8 cellular contexts compared by ENCODE assay signal in the genomic region with DNA sequence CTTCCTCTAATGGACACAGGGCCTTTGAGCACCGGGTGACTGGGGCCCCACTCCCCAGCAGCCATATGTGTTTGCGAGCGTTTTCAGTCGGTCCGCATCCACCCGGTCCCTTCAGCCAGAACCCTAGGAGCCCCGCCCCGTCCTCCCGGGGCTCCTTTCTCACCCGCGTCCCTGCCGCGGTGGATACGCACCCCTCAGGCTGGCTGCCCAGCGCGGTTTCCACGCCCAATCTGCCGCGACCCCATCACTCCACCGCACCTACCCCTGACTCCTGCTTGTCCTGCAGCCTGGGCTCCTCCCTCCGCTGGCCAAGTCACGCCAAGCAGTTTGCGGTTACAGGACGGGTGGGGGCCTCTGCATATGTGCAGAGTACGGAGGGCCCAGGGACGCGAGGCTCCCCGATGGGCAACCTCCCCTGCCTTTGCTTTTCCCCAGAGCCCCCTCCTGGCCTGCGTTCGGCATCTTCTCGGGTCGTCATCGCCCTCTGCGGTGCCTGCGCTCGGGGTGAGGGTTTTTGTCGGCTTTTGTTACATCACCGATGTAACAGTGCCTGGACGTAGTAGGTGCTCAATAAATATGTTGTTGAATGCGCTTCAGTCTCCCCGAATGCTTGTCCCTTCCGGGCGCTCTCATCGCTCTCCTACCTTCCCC. TPM values are rescaled to one million over a fixed set of nuclear protein-coding genes. Genes with fewer than 3 reads are reported as not detected.
DNase-seq lines count a peak whose midpoint lies in the region; ATAC-seq and TF ChIP-seq lines count a peak whose summit lies in the region.

No MANE protein-coding gene starts in this region.

- H3K56ac ChIP-seq in IMR-90 (ENCODE audit: extremely low read depth, insufficient read depth, low read length) = no peak overlapping the region

- H3K4me3 ChIP-seq in IMR-90 (ENCODE audit: insufficient read depth, low read depth, low read length) = peak overlapping the region; percentile 67
- H3K4me3 ChIP-seq in iPS DF 6.9 (ENCODE audit: low read length) = peak overlapping the region; percentile 46; the same call in 1 of the 2 replicates
- H3K4me3 ChIP-seq in spleen = peak overlapping the region; percentile 44 to 75 (median 56)

- no peak for TF ChIP-seq CTCF in IMR-90 (conservative IDR thresholded peaks at IDR 0.05; ENCODE audit: low read depth, low read length)
- no peak for TF ChIP-seq CTCF in spleen (IDR thresholded peaks at IDR 0.05 in 8 of 11, conservative IDR thresholded peaks at IDR 0.05 in 3 of 11)

- peaks cover 15 to 30% of the 10 kb centered on the region in 2 experiments for H3K79me1 ChIP-seq in IMR-90 (ENCODE audit: low read depth in 1 of 2, low read length in 2 of 2)

- H3K27me3 Mint-ChIP-seq in activated naive CD8-positive, alpha-beta T cell treated with anti-CD3 and anti-CD28 coated beads, Interleukin-2, amount 50 U/mL, for 24 hours = no peaks in the 10 kb centered on the region

- H3K27ac ChIP-seq in IMR-90 (ENCODE audit: insufficient read depth, low read length) (no peak overlapping the region), iPS DF 6.9 (ENCODE audit: low read length) (no peak overlapping the region), spleen (peak overlapping the region; percentile 63 to 86 (median 79))

- H4K20me1 ChIP-seq in IMR-90 (ENCODE audit: insufficient read depth, low read length) = peaks cover 39% of the 10 kb centered on the region

- H2AK9ac ChIP-seq in IMR-90 (replicated peaks; ENCODE audit: low read depth, low read length, poor library complexity) = peak overlapping the region; percentile 66

- H3K27me3 ChIP-seq in IMR-90 (ENCODE audit: control insufficient read depth, insufficient read depth, low read length) = no peaks in the 10 kb centered on the region; the same call in 1 of the 2 replicates
- H3K27me3 ChIP-seq in iPS DF 6.9 (ENCODE audit: control insufficient read depth, insufficient read depth, low read length) = peaks cover 2% of the 10 kb centered on the region; the same call in 1 of the 2 replicates
- H3K27me3 ChIP-seq in spleen (replicated peaks in 1 of 7) = no peaks in the 10 kb centered on the region

- intact Hi-C loops in IMR-90 (cut with micrococcal nuclease) (no loop called here), spleen (cut with DNase I; ENCODE audit: low total_unique reads) (loop anchor here (5.0 to 10.0 kb wide), 3 partner anchors 85 to 242 kb away; partner anchors contain the start of genes BTBD17 and GPR142)

- no peaks in the 10 kb centered on the region for H3K9me3 Mint-ChIP-seq in activated naive CD8-positive, alpha-beta T cell treated with anti-CD3 and anti-CD28 coated beads, Interleukin-2, amount 50 U/mL, for 24 hours

- no TSS peak for BruUV-seq in IMR-90 (replicated peaks; lab: Mats Ljungman, UMichigan)

- no peaks in the 10 kb centered on the region for H3K9me3 ChIP-seq in IMR-90 (ENCODE audit: control insufficient read depth, insufficient read depth, low read length)
- no peaks in the 10 kb centered on the region for H3K9me3 ChIP-seq in iPS DF 6.9 (ENCODE audit: control insufficient read depth, insufficient read depth, low read length)
- H3K9me3 ChIP-seq in spleen = no peaks in the 10 kb centered on the region

- peak overlapping the region; percentile 89 for H3K14ac ChIP-seq in IMR-90 (replicated peaks; ENCODE audit: low read depth, low read length)

- 21% methylated on average over 13 of the region's 44 CpGs; no CpG with 5 or more reads in 1 of the 2 experiments for WGBS in IMR-90 (ENCODE audit: extremely low coverage in 2 of 2, insufficient read length in 1 of 2), 2 experiments
- WGBS in iPS DF 6.9 (ENCODE audit: insufficient coverage, insufficient read length) = no CpG with 5 or more reads among the region's 44 CpGs
- WGBS in spleen, 5 donors = 1 to 9% (median 6%) methylated on average over 28 to 44 of the region's 44 CpGs

- peaks cover 38% of the 10 kb centered on the region for H3K36me3 Mint-ChIP-seq in activated naive CD8-positive, alpha-beta T cell treated with anti-CD3 and anti-CD28 coated beads, Interleukin-2, amount 50 U/mL, for 24 hours (ENCODE audit: low read depth)

- H3K4me3 Mint-ChIP-seq in activated naive CD8-positive, alpha-beta T cell treated with anti-CD3 and anti-CD28 coated beads, Interleukin-2, amount 50 U/mL, for 24 hours = peak overlapping the region; percentile 80

- POLR2A ChIA-PET in IMR-90 (lab: Charles Lee; ENCODE audit: unreplicated experiment) = interaction anchor here (0.7 to 1.2 kb wide), 2 partner anchors 8 to 24 kb away, joined by 3 to 4 read pairs; no protein-coding TSS in a partner anchor

- peak overlapping the region; percentile 63 for H3K9ac ChIP-seq in IMR-90 (ENCODE audit: low read depth, low read length)

- H2AFZ ChIP-seq in IMR-90 (replicated peaks; ENCODE audit: low read length, poor library complexity) = peak overlapping the region; percentile 96

- H3K4me1 Mint-ChIP-seq in activated naive CD8-positive, alpha-beta T cell treated with anti-CD3 and anti-CD28 coated beads, Interleukin-2, amount 50 U/mL, for 24 hours = peaks cover 84% of the 10 kb centered on the region

- H4K5ac ChIP-seq in IMR-90 (ENCODE audit: low read depth, low read length) = no peak overlapping the region

- ATAC-seq in GM18909 (IDR thresholded peaks at IDR 0.05; ENCODE audit: poor library complexity, unreplicated experiment) (peak; percentile 13), IMR-90 (ENCODE audit: low read depth) (peak; percentile 10), GM19328 (IDR thresholded peaks at IDR 0.05; ENCODE audit: unreplicated experiment) (no peak)
- peak; percentile 2 for ATAC-seq in activated naive CD8-positive, alpha-beta T cell treated with anti-CD3 and anti-CD28 coated beads, Interleukin-2, amount 50 U/mL, for 24 hours

- H2BK120ac ChIP-seq in IMR-90 (ENCODE audit: low read depth, low read length) = 0 out of 2 replicates have a peak overlapping the region, but pooled peaks have one; percentile 14

- H2AK5ac ChIP-seq in IMR-90 (ENCODE audit: low read depth, low read length) = no peak overlapping the region

- H3K4ac ChIP-seq in IMR-90 (ENCODE audit: low read depth, low read length) = peak overlapping the region; percentile 79

- no peak overlapping the region for H4K91ac ChIP-seq in IMR-90 (ENCODE audit: insufficient read depth, low read depth, low read length)

- no peak overlapping the region for H2BK20ac ChIP-seq in IMR-90 (ENCODE audit: low read depth, low read length)

- H3K27ac Mint-ChIP-seq in activated naive CD8-positive, alpha-beta T cell treated with anti-CD3 and anti-CD28 coated beads, Interleukin-2, amount 50 U/mL, for 24 hours = peak overlapping the region; percentile 77

- H4K8ac ChIP-seq in IMR-90 (ENCODE audit: low read depth in 2 of 2, low read length in 2 of 2) = peak overlapping the region; percentile 19 to 64; a peak in 1 of 4 replicates

- dilution Hi-C loops in IMR-90 (cut with HindIII; ENCODE audit: low sequenced_read_pairs, unreplicated experiment) = no loop called here

- DNase-seq in IMR-90 (no peak), iPS DF 6.9 (ENCODE audit: low read depth, low spot score) (no peak), spleen (peak; percentile 82), NCI-H2081 treated with DMSO at 0.1 percent for 48 hours (lab: John Stamatoyannopoulos, UW) (no peak), NCI-H1694 treated with DMSO at 0.1 percent for 48 hours (lab: John Stamatoyannopoulos, UW) (no peak)
- peak; percentile 37 for DNase-seq in activated naive CD8-positive, alpha-beta T cell treated with anti-CD3 and anti-CD28 coated beads, Interleukin-2, amount 50 U/mL, for 24 hours

- peak overlapping the region; percentile 92; the same call in 1 of the 2 replicates for H3K23ac ChIP-seq in IMR-90 (ENCODE audit: low read depth, low read length)

- no peak for TF ChIP-seq RAD21 in IMR-90 (IDR thresholded peaks at IDR 0.05; ENCODE audit: low read length)

- CTCF ChIA-PET in IMR-90 (lab: Yijun Ruan, JAX) = interaction anchor here (1.0 to 2.3 kb wide), 3 partner anchors 9 to 13 kb away, joined by 4 to 9 read pairs (median 4); partner anchors contain the start of gene RPL38

- H2BK15ac ChIP-seq in IMR-90 (ENCODE audit: low read depth, low read length) = no peak overlapping the region

- H2BK5ac ChIP-seq in IMR-90 (ENCODE audit: low read depth, low read length, poor library complexity, severe bottlenecking) = no peak overlapping the region

- TF ChIP-seq POLR2A in IMR-90 (IDR thresholded peaks at IDR 0.05; ENCODE audit: low read depth, low read length) (no peak), spleen (IDR thresholded peaks at IDR 0.05) (no peak)

- no peaks in the 10 kb centered on the region for H3K9me1 ChIP-seq in IMR-90 (ENCODE audit: insufficient read depth, low read length)

- H3K18ac ChIP-seq in IMR-90 (ENCODE audit: low read depth, low read length) = no peak overlapping the region

- H3K36me3 ChIP-seq in IMR-90 (ENCODE audit: control insufficient read depth, insufficient read depth, low read length) (peaks cover 20% of the 10 kb centered on the region), iPS DF 6.9 (ENCODE audit: control insufficient read depth, insufficient read depth, low read length) (peaks cover 19% of the 10 kb centered on the region; the same call in 1 of the 2 replicates), spleen (peaks cover 0 to 41% (median 29%) of the 10 kb centered on the region in 6 donors)

- peaks cover 13% of the 10 kb centered on the region for H3K4me1 ChIP-seq in IMR-90 (ENCODE audit: control insufficient read depth, insufficient read depth, low read length)
- H3K4me1 ChIP-seq in iPS DF 6.9 (ENCODE audit: control insufficient read depth, insufficient read depth, low read length) = peaks cover 13% of the 10 kb centered on the region
- peaks cover 33 to 97% (median 81%) of the 10 kb centered on the region in 6 donors for H3K4me1 ChIP-seq in spleen

- peak overlapping the region; percentile 83 for H3K4me2 ChIP-seq in IMR-90 (ENCODE audit: low read depth, low read length)

- in situ Hi-C loops in IMR-90 (cut with MboI; ENCODE audit: low sequenced_read_pairs) = loop anchor here (25.0 kb wide), 1 partner anchor 650 kb away; the partner anchor contains the start of genes FDXR and GRIN2C

TF ChIP-seq in IMR-90, 13 proteins besides CTCF, POLR2A, EP300 and RAD21:
- TF ChIP-seq SMC3 (IDR thresholded peaks at IDR 0.05; ENCODE audit: low read depth, low read length) (no peak), BHLHE40 (IDR thresholded peaks at IDR 0.05; ENCODE audit: low read depth, low read length) (no peak), NFE2L2 (IDR thresholded peaks at IDR 0.05; ENCODE audit: low read depth, low read length) (no peak)

RNA-seq across cellular contexts. Expression of gene TTYH2, which starts 1.0 kb away (rescaled TPM):
- total RNA-seq in IMR-90 (2012; rRNA removed) (2.3 and 4.2 TPM in 2 replicates), spleen (10 to 100 TPM; 15.0 to 22.7 (median 21.0) TPM)
- polyA plus RNA-seq in IMR-90 (2012; rRNA removed) (5.7 and 6.8 TPM in 2 replicates), spleen (1 to 10 TPM; 2.7 to 5.5 (median 4.0) TPM)
- polyA plus RNA-seq in IMR-90 (2012; cell fraction: cytosol; rRNA removed) = 3.1 and 6.8 TPM in 2 replicates
- polyA plus RNA-seq in IMR-90 (2012; cell fraction: nucleus; rRNA removed; ENCODE audit: low replicate concordance) = 7.1 and 22.1 TPM in 2 replicates

RNA-seq across cellular contexts. Expression of gene RPL38, which starts 8.9 kb away (rescaled TPM):
- total RNA-seq in IMR-90 (2012; rRNA removed) = 111 and 296 TPM in 2 replicates
- polyA plus RNA-seq in IMR-90 (2012; rRNA removed) = 527 and 1,407 TPM in 2 replicates
- polyA plus RNA-seq in IMR-90 (2012; cell fraction: cytosol; rRNA removed) = 155 and 223 TPM in 2 replicates
- 49.6 and 193 TPM in 2 replicates for polyA plus RNA-seq in IMR-90 (2012; cell fraction: nucleus; rRNA removed; ENCODE audit: low replicate concordance)
- 1,000 to 10,000 TPM in 1 of 7 donors, 100 to 1,000 TPM in 6; 311 to 1,013 (median 730) TPM for total RNA-seq in spleen
- 1,000 to 10,000 TPM; 2,252 to 3,463 (median 3,460) TPM for polyA plus RNA-seq in spleen

Comparison
In these comparisons a context has a peak if more than half of its experiments do, and no peak if none do; other contexts are left out.
1. DNase-seq: peak in activated naive CD8-positive, alpha-beta T cell treated with anti-CD3 and anti-CD28 coated beads, Interleukin-2, amount 50 U/mL, for 24 hours (single experiment) and spleen (single experiment); none in IMR-90 (single experiment), iPS DF 6.9 (single experiment), NCI-H2081 treated with DMSO at 0.1 percent for 48 hours (single experiment) and NCI-H1694 treated with DMSO at 0.1 percent for 48 hours (single experiment).
2. H3K27ac ChIP-seq: peak in spleen (8 of 8); none in IMR-90 (single experiment) and iPS DF 6.9 (single experiment).
3. Peak in every context shown above with its lines, with median percentiles within 50 percentile points of each other: H3K4me3 ChIP-seq.